ENCODE assay signal across 8 cellular contexts in genomic region chr19:16247353-16248182, GRCh38. TPM values are rescaled to one million over a fixed set of nuclear protein-coding genes. Genes with fewer than 3 reads are reported as not detected.
DNase-seq lines count a peak whose midpoint lies in the region; ATAC-seq and TF ChIP-seq lines count a peak whose summit lies in the region.

No MANE protein-coding gene starts in this region.

- H3K79me2 ChIP-seq in SK-N-SH (ENCODE audit: insufficient read depth), result no peaks in the 10 kb centered on the region

- H3K27me3 ChIP-seq in SK-N-SH (ENCODE audit: insufficient read depth) (peaks cover 11% of the 10 kb centered on the region; the same call in 1 of the 2 replicates), thoracic aorta (replicated peaks; ENCODE audit: insufficient read depth) (no peaks in the 10 kb centered on the region)

- no peaks in the 10 kb centered on the region for H3K9me2 ChIP-seq in SK-N-SH

- H3K27ac ChIP-seq in SK-N-SH (ENCODE audit: low read depth in 2 of 2, low read length in 1 of 2) (no peak overlapping the region), thoracic aorta (no peak overlapping the region)

- TF ChIP-seq CTCF in LNCaP clone FGC (IDR thresholded peaks at IDR 0.05; ENCODE audit: control insufficient read depth, extremely low read depth, insufficient read depth), result peak; percentile 96
- TF ChIP-seq CTCF in SK-N-SH (IDR thresholded peaks at IDR 0.05), result peak; percentile 94
- peak in 2 of 3 donors; percentile 82 to 96 for TF ChIP-seq CTCF in omental fat pad (IDR thresholded peaks at IDR 0.05)
- peak; percentile 94 for TF ChIP-seq CTCF in thoracic aorta (IDR thresholded peaks at IDR 0.05)

- ATAC-seq in omental fat pad (ENCODE audit: low FRiP score) (peak; percentile 88), thoracic aorta (ENCODE audit: insufficient number of reproducible peaks, low FRiP score, low read depth) (peak; percentile 81), GM19035 (IDR thresholded peaks at IDR 0.05; ENCODE audit: unreplicated experiment) (no peak)

- no peak overlapping the region for H3K4me3 ChIP-seq in LNCaP clone FGC (ENCODE audit: low read depth, low read length)
- peak overlapping the region in 1 of 2 experiments; percentile 51; a peak in 1 of 4 replicates for H3K4me3 ChIP-seq in SK-N-SH (ENCODE audit: low read depth in 2 of 2, low read length in 1 of 2)
- no peak overlapping the region for H3K4me3 ChIP-seq in thoracic aorta

- no peak overlapping the region for H3K9ac ChIP-seq in SK-N-SH

- POLR2A ChIA-PET in SK-N-SH (lab: Yijun Ruan, JAX), result no interaction called here

- TF ChIP-seq EP300 in SK-N-SH (IDR thresholded peaks at IDR 0.05; ENCODE audit: borderline replicate concordance in 1 of 2, low read depth in 1 of 2, low read length in 1 of 2), result no peak

- 34% methylated on average over 17 of the region's 18 CpGs for WGBS in SK-N-SH (ENCODE audit: low lambda C conversion rate)

- H2AFZ ChIP-seq in SK-N-SH (ENCODE audit: low read depth), result no peak overlapping the region

- H3K4me1 ChIP-seq in SK-N-SH (ENCODE audit: control insufficient read depth in 1 of 2, insufficient read depth in 2 of 2, low read depth in 1 of 2, low read length in 1 of 2), result no peaks in the 10 kb centered on the region
- peaks cover 0 to 13% of the 10 kb centered on the region in 2 donors for H3K4me1 ChIP-seq in thoracic aorta (ENCODE audit: control insufficient read depth in 1 of 2, low read depth in 2 of 2)

- H3K36me3 ChIP-seq in SK-N-SH (replicated peaks in 1 of 2; ENCODE audit: control insufficient read depth in 1 of 2, insufficient read depth in 2 of 2, low read length in 1 of 2), result no peaks in the 10 kb centered on the region
- H3K36me3 ChIP-seq in thoracic aorta, result no peaks in the 10 kb centered on the region

- H3F3A ChIP-seq in SK-N-SH (replicated peaks; ENCODE audit: insufficient read depth), result peaks cover 2% of the 10 kb centered on the region

- H4K20me1 ChIP-seq in SK-N-SH (ENCODE audit: insufficient read depth), result no peaks in the 10 kb centered on the region

- no peak overlapping the region for H3K4me2 ChIP-seq in SK-N-SH

- DNase-seq in DMS79 (lab: John Stamatoyannopoulos, UW) (peak; percentile 86), LNCaP clone FGC (ENCODE audit: low read depth) (no peak), SK-N-SH (peak; percentile 93), foreskin melanocyte (peak; percentile 31), omental fat pad (ENCODE audit: low spot score) (peak; percentile 94), thoracic aorta (ENCODE audit: low spot score) (peak; percentile 59)
- peak; percentile 50 to 87 (median 80) for DNase-seq in activated naive CD4-positive, alpha-beta T cell (lab: John Stamatoyannopoulos, UW)

- TF ChIP-seq RAD21 in SK-N-SH (IDR thresholded peaks at IDR 0.05; ENCODE audit: low read length), result peak; percentile 95

- H3K9me3 ChIP-seq in SK-N-SH (no peaks in the 10 kb centered on the region), thoracic aorta (no peaks in the 10 kb centered on the region)

- CTCF ChIA-PET in SK-N-SH (lab: Yijun Ruan, JAX), result interaction anchor here (0.5 to 5.7 kb wide), 30 partner anchors 10 to 519 kb away, joined by 3 to 53 read pairs (median 4); no protein-coding TSS in a partner anchor

TF ChIP-seq in SK-N-SH, 30 proteins besides CTCF, POLR2A, EP300 and RAD21:
- TF ChIP-seq SMC3 (IDR thresholded peaks at IDR 0.05; ENCODE audit: low read depth, low read length) (peak; percentile 98), TAF1 (IDR thresholded peaks at IDR 0.05; ENCODE audit: borderline replicate concordance, low read depth, low read length) (no peak)

RNA-seq across cellular contexts. Expression of gene AP1M1, which starts 49.9 kb away (rescaled TPM):
- polyA plus RNA-seq in SK-N-SH (2012; rRNA removed), result 101 and 133 TPM in 2 replicates
- 68.9 and 107 TPM in 2 replicates for polyA plus RNA-seq in SK-N-SH (2012; cell fraction: cytosol; rRNA removed)
- polyA plus RNA-seq in SK-N-SH (2012; cell fraction: nucleus; rRNA removed), result 156 and 167 TPM in 2 replicates
- total RNA-seq in omental fat pad, result 100 to 1,000 TPM in 2 of 4 donors, 10 to 100 TPM in 2; 92.0 to 154 (median 111) TPM
- total RNA-seq in thoracic aorta, result 100 to 1,000 TPM in 1 of 2 donors, 10 to 100 TPM in 1; 77.5 to 121 TPM
